In the genomic region with DNA sequence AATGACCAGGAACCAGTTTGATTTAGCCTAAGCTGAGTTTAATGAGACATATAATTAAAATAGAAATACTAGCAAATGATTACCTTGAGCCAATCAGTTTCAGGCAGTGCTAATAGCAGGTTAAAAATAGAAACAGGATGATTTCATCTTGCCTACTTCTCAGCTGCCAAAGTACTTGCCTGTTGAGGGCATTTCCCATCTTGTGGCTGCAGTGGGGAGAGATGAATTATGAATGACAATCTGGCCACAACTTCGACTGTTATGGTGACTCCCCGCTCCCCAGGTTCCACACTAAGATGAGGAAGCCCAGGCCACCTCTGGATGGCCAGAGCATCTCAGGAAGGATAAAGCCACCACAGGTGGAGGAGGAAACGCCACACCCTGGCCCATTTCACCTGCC, we compare ENCODE assay signal across 12 cellular contexts. TPM values are rescaled to one million over a fixed set of nuclear protein-coding genes. Genes with fewer than 3 reads are reported as not detected.
DNase-seq lines count a peak whose midpoint lies in the region; ATAC-seq and TF ChIP-seq lines count a peak whose summit lies in the region.
"Had no signal": no experiment of that assay in that cellular context is flagged by ENCODE, and none has a peak within 500 bp of the region (broad histone marks: within the 10 kb centered on the region; RNA-seq: fewer than 3 reads in every experiment).

No MANE protein-coding gene starts in this region.

- no peaks in the 10 kb centered on the region for H3K9me3 Mint-ChIP-seq in activated T-cell treated with anti-CD3 and anti-CD28 coated beads, Interleukin-2, amount 50 U/mL, for 4 hours

- DNase-seq in right atrium auricular region (ENCODE audit: low spot score), result no peak
- DNase-seq in upper lobe of right lung, result no peak
- DNase-seq in HCEC 1CT, result no peak
- no peak for DNase-seq in NCI-H526 (lab: John Stamatoyannopoulos, UW)
- no peak for DNase-seq in activated T-cell treated with anti-CD3 and anti-CD28 coated beads, Interleukin-2, amount 50 U/mL, for 4 hours
- DNase-seq: GOT3, NCI-H524 treated with DMSO at 0.1 percent for 48 hours had no signal

- H3K36me3 ChIP-seq in right atrium auricular region, result no peaks in the 10 kb centered on the region
- H3K36me3 ChIP-seq in upper lobe of right lung, result no peaks in the 10 kb centered on the region

- no peaks in the 10 kb centered on the region for H3K9me3 ChIP-seq in right atrium auricular region
- H3K9me3 ChIP-seq in upper lobe of right lung, result no peaks in the 10 kb centered on the region

- H3K27ac ChIP-seq in right atrium auricular region, result peak overlapping the region; percentile 71 to 79
- H3K27ac ChIP-seq in upper lobe of right lung, result no peak overlapping the region

- H3K4me1 ChIP-seq in right atrium auricular region (peaks cover 0 to 28% of the 10 kb centered on the region in 2 donors), upper lobe of right lung (no peaks in the 10 kb centered on the region)

- H3K27me3 Mint-ChIP-seq in activated T-cell treated with anti-CD3 and anti-CD28 coated beads, Interleukin-2, amount 50 U/mL, for 4 hours (ENCODE audit: low read depth), result no peaks in the 10 kb centered on the region
- H3K27me3 Mint-ChIP-seq: IgD-negative memory B cell had no signal

- H3K27me3 ChIP-seq in right atrium auricular region (no peaks in the 10 kb centered on the region), upper lobe of right lung (no peaks in the 10 kb centered on the region)

- TF ChIP-seq CTCF in right atrium auricular region (IDR thresholded peaks at IDR 0.05) (no peak), upper lobe of right lung (IDR thresholded peaks at IDR 0.05) (no peak)

- intact Hi-C loops in upper lobe of right lung (cut with DNase I), result no loop called here

- peaks cover 6% of the 10 kb centered on the region for H3K4me1 Mint-ChIP-seq in activated T-cell treated with anti-CD3 and anti-CD28 coated beads, Interleukin-2, amount 50 U/mL, for 4 hours (ENCODE audit: low read depth)

- H3K4me3 Mint-ChIP-seq in activated T-cell treated with anti-CD3 and anti-CD28 coated beads, Interleukin-2, amount 50 U/mL, for 4 hours, result no peak overlapping the region

- H3K4me3 ChIP-seq in right atrium auricular region (no peak overlapping the region), upper lobe of right lung (no peak overlapping the region)

- ATAC-seq in GM18520 (IDR thresholded peaks at IDR 0.05; ENCODE audit: unreplicated experiment) (peak; percentile 76), GM21717 (IDR thresholded peaks at IDR 0.05; ENCODE audit: unreplicated experiment) (peak; percentile 68), HG03565 (IDR thresholded peaks at IDR 0.05; ENCODE audit: unreplicated experiment) (peak; percentile 59), upper lobe of right lung (no peak)
- no peak for ATAC-seq in activated T-cell treated with anti-CD3 and anti-CD28 coated beads, Interleukin-2, amount 50 U/mL, for 4 hours
- ATAC-seq: left lobe of liver had no signal

- H3K36me3 Mint-ChIP-seq in activated T-cell treated with anti-CD3 and anti-CD28 coated beads, Interleukin-2, amount 50 U/mL, for 4 hours (ENCODE audit: insufficient read depth), result peaks cover 16% of the 10 kb centered on the region

RNA-seq across cellular contexts. Expression of gene MBOAT1, which starts 31.3 kb away (rescaled TPM):
- total RNA-seq in right atrium auricular region (1 to 10 TPM; 5.0 to 7.0 TPM), upper lobe of right lung (8.5 TPM)
- 1 to 10 TPM; 2.2 to 5.1 (median 4.4) TPM for total RNA-seq in activated T-cell treated with anti-CD3 and anti-CD28 coated beads, Interleukin-2, amount 50 U/mL, for 4 hours

Comparison
In these comparisons a context has a peak if more than half of its experiments do, and no peak if none do; other contexts are left out.
1. ATAC-seq: peak in GM18520 (single experiment), GM21717 (single experiment) and HG03565 (single experiment); none in upper lobe of right lung (single experiment) and activated T-cell treated with anti-CD3 and anti-CD28 coated beads, Interleukin-2, amount 50 U/mL, for 4 hours (0 of 2).